In genomic region chr1:107477233-107477632, GRCh38 we compare ENCODE assay signal across 15 cellular contexts.
DNase-seq lines count a peak whose midpoint lies in the region; ATAC-seq and TF ChIP-seq lines count a peak whose summit lies in the region.
"Had no signal": no experiment of that assay in that cellular context is flagged by ENCODE, and none has a peak within 500 bp of the region (broad histone marks: within the 10 kb centered on the region; RNA-seq: fewer than 3 reads in every experiment).

No MANE protein-coding gene starts in this region.

- 81 to 83% methylated on average over 2 of the region's 2 CpGs for WGBS in heart right ventricle, 2 donors

- POLR2A ChIA-PET in WTC11 (lab: Charles Lee) = no interaction called here

- peaks cover 8 to 43% (median 34%) of the 10 kb centered on the region in 7 donors for H3K27me3 ChIP-seq in heart right ventricle

- H3K9me3 ChIP-seq in heart right ventricle = no peaks in the 10 kb centered on the region
- H3K9me3 ChIP-seq: esophagus squamous epithelium, transverse colon had no signal

- no peak overlapping the region for H3K27ac ChIP-seq in heart right ventricle
- H3K27ac ChIP-seq: esophagus squamous epithelium, parathyroid adenoma, transverse colon had no signal

- CTCF ChIA-PET in WTC11 (lab: Charles Lee) = interaction anchor here (0.6 to 1.8 kb wide), 14 partner anchors 9 to 280 kb away, joined by 3 to 8 read pairs (median 4); no protein-coding TSS in a partner anchor

- no peaks in the 10 kb centered on the region for H3K4me1 ChIP-seq in heart right ventricle
- H3K4me1 ChIP-seq: parathyroid adenoma, transverse colon had no signal

- TF ChIP-seq CTCF in WTC11 (IDR thresholded peaks at IDR 0.05) (peak; percentile 58), neural crest cell (conservative IDR thresholded peaks at IDR 0.05) (peak; percentile 49), heart right ventricle (IDR thresholded peaks at IDR 0.05) (no peak)

- no peak overlapping the region for H3K4me3 Mint-ChIP-seq in WTC11
- H3K4me3 Mint-ChIP-seq in neural crest cell = no peak overlapping the region
- H3K4me3 Mint-ChIP-seq: brain had no signal

- H3K27me3 Mint-ChIP-seq in WTC11 (ENCODE audit: low read depth) (no peaks in the 10 kb centered on the region), neural crest cell (ENCODE audit: low read depth) (no peaks in the 10 kb centered on the region)

- H3K36me3 Mint-ChIP-seq in WTC11 (no peaks in the 10 kb centered on the region), neural crest cell (ENCODE audit: low read depth) (no peaks in the 10 kb centered on the region)
- H3K36me3 Mint-ChIP-seq: brain had no signal

- H3K27ac Mint-ChIP-seq in WTC11 (no peak overlapping the region), neural crest cell (ENCODE audit: unreplicated experiment) (no peak overlapping the region)
- H3K27ac Mint-ChIP-seq: brain had no signal

- peak; percentile 26 for DNase-seq in activated CD4-positive, alpha-beta T cell treated with anti-CD3 and anti-CD28 coated beads for 48 hours
- no peak for DNase-seq in activated CD4-positive, alpha-beta T cell treated with anti-CD3 and anti-CD28 coated beads for 1 hour
- DNase-seq in HT1080 (ENCODE audit: low read depth) (peak; percentile 8), WTC11 (ENCODE audit: low spot score) (peak; percentile 72), neural crest cell (ENCODE audit: low read depth, low spot score) (no peak), heart right ventricle (no peak), SKM-1 (lab: John Stamatoyannopoulos, UW; ENCODE audit: unreplicated experiment) (no peak), medulla oblongata (ENCODE audit: extremely low spot score) (no peak)
- DNase-seq: activated T-cell treated with anti-CD3 and anti-CD28 coated beads for 4 hours, AML-193, esophagus squamous epithelium, transverse colon had no signal

- ATAC-seq in WTC11 (peak; percentile 66), heart right ventricle (no peak)
- ATAC-seq: left lobe of liver had no signal

- H3K36me3 ChIP-seq in heart right ventricle = no peaks in the 10 kb centered on the region
- H3K36me3 ChIP-seq: esophagus squamous epithelium, transverse colon had no signal

- intact Hi-C loops in heart right ventricle (cut with DNase I) = no loop called here

- H3K9me3 Mint-ChIP-seq in WTC11 = peaks cover 6% of the 10 kb centered on the region; the same call in 1 of the 2 replicates
- H3K9me3 Mint-ChIP-seq in neural crest cell = no peaks in the 10 kb centered on the region

- H3K4me1 Mint-ChIP-seq in WTC11 = no peaks in the 10 kb centered on the region
- no peaks in the 10 kb centered on the region for H3K4me1 Mint-ChIP-seq in neural crest cell

- H3K4me3 ChIP-seq in heart right ventricle = no peak overlapping the region
- H3K4me3 ChIP-seq: esophagus squamous epithelium, transverse colon had no signal

TF ChIP-seq in WTC11, 78 proteins besides CTCF, POLR2A, EP300 and RAD21:
- no peak for TF ChIP-seq AR (CRISPR knock-in tag; IDR thresholded peaks at IDR 0.05)
- TF ChIP-seq SP1 (CRISPR knock-in tag; conservative IDR thresholded peaks at IDR 0.05) = no peak
- TF ChIP-seq RORB (CRISPR knock-in tag; IDR thresholded peaks at IDR 0.05) = no peak
- no peak for TF ChIP-seq ZNF416 (CRISPR knock-in tag; IDR thresholded peaks at IDR 0.05)
- TF ChIP-seq STAT6 (CRISPR knock-in tag; conservative IDR thresholded peaks at IDR 0.05; ENCODE audit: low read depth) = no peak
- no peak for TF ChIP-seq HMGA2 (CRISPR knock-in tag; IDR thresholded peaks at IDR 0.05)
- no peak for TF ChIP-seq E2F1 (CRISPR knock-in tag; IDR thresholded peaks at IDR 0.05)
- no peak for TF ChIP-seq GRHL2 (CRISPR knock-in tag; IDR thresholded peaks at IDR 0.05; ENCODE audit: insufficient replicate concordance, severe bottlenecking)
TF ChIP-seq in WTC11: peak in this region for 0.

Comparison
In these comparisons a context has a peak if more than half of its experiments do, and no peak if none do; other contexts are left out.
1. DNase-seq: peak in activated CD4-positive, alpha-beta T cell treated with anti-CD3 and anti-CD28 coated beads for 48 hours (single experiment), HT1080 (single experiment) and WTC11 (single experiment); none in activated CD4-positive, alpha-beta T cell treated with anti-CD3 and anti-CD28 coated beads for 1 hour (single experiment), neural crest cell (single experiment), heart right ventricle (0 of 2), SKM-1 (single experiment) and medulla oblongata (single experiment).
2. CTCF ChIP-seq: peak in WTC11 (single experiment) and neural crest cell (single experiment); none in heart right ventricle (0 of 9).